ENCODE assay signal across 2 cellular contexts in the genomic region with DNA sequence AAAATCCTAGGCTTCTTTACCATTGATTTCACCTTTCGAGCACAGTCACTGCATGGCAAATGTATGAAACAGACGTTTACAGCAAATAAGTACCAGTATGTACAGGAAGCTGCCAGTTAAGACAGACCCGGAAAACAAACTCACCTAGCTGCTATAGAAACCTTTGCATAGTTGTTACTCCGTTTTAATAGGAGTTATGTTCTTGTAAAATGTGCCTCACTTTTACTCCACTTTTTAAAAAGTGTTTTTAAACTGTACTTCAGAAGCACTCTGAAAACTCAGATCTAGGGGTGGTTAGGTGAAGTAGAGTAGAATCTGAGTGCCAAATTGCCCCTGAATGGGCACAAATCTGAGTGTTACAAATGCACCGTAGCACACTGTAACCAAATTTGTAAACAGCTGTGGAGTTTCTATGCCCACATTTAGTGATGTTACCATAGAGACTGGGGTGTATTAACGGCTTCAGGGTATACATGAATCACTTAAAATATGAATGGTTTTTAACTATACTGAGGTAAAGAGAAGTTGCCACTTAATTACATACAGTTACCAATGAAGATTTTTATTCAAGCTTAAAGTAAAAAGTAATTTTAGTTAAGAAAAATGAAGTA.
TF ChIP-seq lines count a peak whose summit lies in the region.

No MANE protein-coding gene starts in this region.

TF ChIP-seq in SK-N-SH, 30 proteins besides CTCF, POLR2A, EP300 and RAD21 (continued from another document):
- TF ChIP-seq GATA2 (CRISPR knock-in tag; IDR thresholded peaks at IDR 0.05) (no peak), RXRA (IDR thresholded peaks at IDR 0.05; ENCODE audit: borderline replicate concordance, low read depth) (no peak), ELF1 (IDR thresholded peaks at IDR 0.05) (no peak), YY1 (IDR thresholded peaks at IDR 0.05; ENCODE audit: low read depth) (no peak), FOXM1 (IDR thresholded peaks at IDR 0.05; ENCODE audit: low read depth) (no peak), USF1 (IDR thresholded peaks at IDR 0.05; ENCODE audit: borderline replicate concordance, low read depth) (no peak), REST (IDR thresholded peaks at IDR 0.05; ENCODE audit: low read depth, low read length) (no peak)
- TF ChIP-seq, protein P1, sequence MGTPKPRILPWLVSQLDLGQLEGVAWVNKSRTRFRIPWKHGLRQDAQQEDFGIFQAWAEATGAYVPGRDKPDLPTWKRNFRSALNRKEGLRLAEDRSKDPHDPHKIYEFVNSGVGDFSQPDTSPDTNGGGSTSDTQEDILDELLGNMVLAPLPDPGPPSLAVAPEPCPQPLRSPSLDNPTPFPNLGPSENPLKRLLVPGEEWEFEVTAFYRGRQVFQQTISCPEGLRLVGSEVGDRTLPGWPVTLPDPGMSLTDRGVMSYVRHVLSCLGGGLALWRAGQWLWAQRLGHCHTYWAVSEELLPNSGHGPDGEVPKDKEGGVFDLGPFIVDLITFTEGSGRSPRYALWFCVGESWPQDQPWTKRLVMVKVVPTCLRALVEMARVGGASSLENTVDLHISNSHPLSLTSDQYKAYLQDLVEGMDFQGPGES (IDR thresholded peaks at IDR 0.05; ENCODE audit: low read depth, low read length): no peak

TF ChIP-seq in SK-N-SH treated with all-trans-retinoic acid at 6 μM for 48 hours, 23 proteins besides CTCF, POLR2A, EP300 and RAD21 (continued from another document):
- TF ChIP-seq, protein P2, sequence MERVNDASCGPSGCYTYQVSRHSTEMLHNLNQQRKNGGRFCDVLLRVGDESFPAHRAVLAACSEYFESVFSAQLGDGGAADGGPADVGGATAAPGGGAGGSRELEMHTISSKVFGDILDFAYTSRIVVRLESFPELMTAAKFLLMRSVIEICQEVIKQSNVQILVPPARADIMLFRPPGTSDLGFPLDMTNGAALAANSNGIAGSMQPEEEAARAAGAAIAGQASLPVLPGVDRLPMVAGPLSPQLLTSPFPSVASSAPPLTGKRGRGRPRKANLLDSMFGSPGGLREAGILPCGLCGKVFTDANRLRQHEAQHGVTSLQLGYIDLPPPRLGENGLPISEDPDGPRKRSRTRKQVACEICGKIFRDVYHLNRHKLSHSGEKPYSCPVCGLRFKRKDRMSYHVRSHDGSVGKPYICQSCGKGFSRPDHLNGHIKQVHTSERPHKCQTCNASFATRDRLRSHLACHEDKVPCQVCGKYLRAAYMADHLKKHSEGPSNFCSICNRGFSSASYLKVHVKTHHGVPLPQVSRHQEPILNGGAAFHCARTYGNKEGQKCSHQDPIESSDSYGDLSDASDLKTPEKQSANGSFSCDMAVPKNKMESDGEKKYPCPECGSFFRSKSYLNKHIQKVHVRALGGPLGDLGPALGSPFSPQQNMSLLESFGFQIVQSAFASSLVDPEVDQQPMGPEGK (CRISPR knock-in tag; IDR thresholded peaks at IDR 0.05; ENCODE audit: borderline replicate concordance): no peak
- TF ChIP-seq SNAI2 (CRISPR knock-in tag; IDR thresholded peaks at IDR 0.05): no peak
- no peak for TF ChIP-seq CREB5 (CRISPR knock-in tag; IDR thresholded peaks at IDR 0.05; ENCODE audit: low read depth)
- TF ChIP-seq, protein P3, sequence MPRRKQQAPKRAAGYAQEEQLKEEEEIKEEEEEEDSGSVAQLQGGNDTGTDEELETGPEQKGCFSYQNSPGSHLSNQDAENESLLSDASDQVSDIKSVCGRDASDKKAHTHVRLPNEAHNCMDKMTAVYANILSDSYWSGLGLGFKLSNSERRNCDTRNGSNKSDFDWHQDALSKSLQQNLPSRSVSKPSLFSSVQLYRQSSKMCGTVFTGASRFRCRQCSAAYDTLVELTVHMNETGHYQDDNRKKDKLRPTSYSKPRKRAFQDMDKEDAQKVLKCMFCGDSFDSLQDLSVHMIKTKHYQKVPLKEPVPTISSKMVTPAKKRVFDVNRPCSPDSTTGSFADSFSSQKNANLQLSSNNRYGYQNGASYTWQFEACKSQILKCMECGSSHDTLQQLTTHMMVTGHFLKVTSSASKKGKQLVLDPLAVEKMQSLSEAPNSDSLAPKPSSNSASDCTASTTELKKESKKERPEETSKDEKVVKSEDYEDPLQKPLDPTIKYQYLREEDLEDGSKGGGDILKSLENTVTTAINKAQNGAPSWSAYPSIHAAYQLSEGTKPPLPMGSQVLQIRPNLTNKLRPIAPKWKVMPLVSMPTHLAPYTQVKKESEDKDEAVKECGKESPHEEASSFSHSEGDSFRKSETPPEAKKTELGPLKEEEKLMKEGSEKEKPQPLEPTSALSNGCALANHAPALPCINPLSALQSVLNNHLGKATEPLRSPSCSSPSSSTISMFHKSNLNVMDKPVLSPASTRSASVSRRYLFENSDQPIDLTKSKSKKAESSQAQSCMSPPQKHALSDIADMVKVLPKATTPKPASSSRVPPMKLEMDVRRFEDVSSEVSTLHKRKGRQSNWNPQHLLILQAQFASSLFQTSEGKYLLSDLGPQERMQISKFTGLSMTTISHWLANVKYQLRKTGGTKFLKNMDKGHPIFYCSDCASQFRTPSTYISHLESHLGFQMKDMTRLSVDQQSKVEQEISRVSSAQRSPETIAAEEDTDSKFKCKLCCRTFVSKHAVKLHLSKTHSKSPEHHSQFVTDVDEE (CRISPR knock-in tag; IDR thresholded peaks at IDR 0.05): no peak
